In genomic region chr4:177051473-177052060, GRCh38 we compare ENCODE assay signal across 1 cellular context.
TF ChIP-seq lines count a peak whose summit lies in the region.

No MANE protein-coding gene starts in this region.

TF ChIP-seq in GM23338, 12 proteins besides CTCF, POLR2A, EP300 and RAD21 (continued from another document):
- TF ChIP-seq ZNF462 (CRISPR knock-in tag; IDR thresholded peaks at IDR 0.05) = no peak
- no peak for TF ChIP-seq STAT1 (IDR thresholded peaks at IDR 0.05; ENCODE audit: unreplicated experiment)
- no peak for TF ChIP-seq ZNF114 (CRISPR knock-in tag; IDR thresholded peaks at IDR 0.05)
TF ChIP-seq in GM23338: peak in this region for 0.
